15 cellular contexts compared by ENCODE assay signal in the genomic region with DNA sequence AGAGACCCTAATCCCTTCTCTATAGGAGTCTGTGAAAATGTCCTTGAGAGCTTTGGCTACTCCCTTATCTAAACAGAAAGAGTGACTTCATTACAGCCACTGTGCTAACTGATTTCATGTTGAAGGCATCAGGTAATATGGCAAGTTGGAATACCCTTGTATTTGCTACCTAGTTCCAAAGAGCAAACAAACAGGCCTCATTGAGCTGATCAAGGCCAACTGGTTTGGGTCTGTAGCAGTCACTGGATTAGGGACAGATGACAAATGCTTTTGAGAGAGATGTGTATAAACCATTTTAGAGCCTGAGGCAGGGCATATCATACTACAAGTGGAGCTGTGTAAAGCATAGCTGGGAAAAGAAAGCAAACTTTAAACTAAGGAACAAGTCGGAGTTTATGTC. TPM values are rescaled to one million over a fixed set of nuclear protein-coding genes. Genes with fewer than 3 reads are reported as not detected.
DNase-seq lines count a peak whose midpoint lies in the region; ATAC-seq and TF ChIP-seq lines count a peak whose summit lies in the region.
"Had no signal": no experiment of that assay in that cellular context is flagged by ENCODE, and none has a peak within 500 bp of the region (broad histone marks: within the 10 kb centered on the region; RNA-seq: fewer than 3 reads in every experiment).

No MANE protein-coding gene starts in this region.

- no peak overlapping the region for H3K4me3 ChIP-seq in body of pancreas
- H3K4me3 ChIP-seq: MG63 had no signal

- WGBS in body of pancreas, 2 donors, result 55 to 61% methylated on average over 1 of the region's 1 CpG

- POLR2A ChIA-PET in MCF 10A (lab: Yijun Ruan, JAX), result interaction anchor here (1.1 to 1.9 kb wide), 3 partner anchors 15 to 24 kb away, joined by 3 to 9 read pairs (median 3); no protein-coding TSS in a partner anchor

- no TSS peak for BruUV-seq in MCF 10A (replicated peaks; lab: Mats Ljungman, UMichigan)

- ATAC-seq in body of pancreas, result peak; percentile 35
- no peak for ATAC-seq in GM18520 (IDR thresholded peaks at IDR 0.05; ENCODE audit: unreplicated experiment)
- ATAC-seq in GM18868 (IDR thresholded peaks at IDR 0.05; ENCODE audit: unreplicated experiment), result no peak

- TF ChIP-seq POLR2A in body of pancreas (IDR thresholded peaks at IDR 0.05), result no peak

- peaks cover 0 to 2% (median 0%) of the 10 kb centered on the region in 3 donors for H3K9me3 ChIP-seq in body of pancreas

- no peak overlapping the region for H3K27ac Mint-ChIP-seq in MCF 10A (ENCODE audit: low read depth, unreplicated experiment)
- H3K27ac Mint-ChIP-seq: CD4-positive, alpha-beta memory T cell had no signal

- no peaks in the 10 kb centered on the region for H3K36me3 ChIP-seq in body of pancreas (replicated peaks in 1 of 2; ENCODE audit: insufficient read depth in 1 of 2, low read depth in 2 of 2)
- H3K36me3 ChIP-seq: BE2C, MG63 had no signal

- H3K4me1 Mint-ChIP-seq in MCF 10A (ENCODE audit: insufficient read depth, unreplicated experiment), result no peaks in the 10 kb centered on the region
- H3K4me1 Mint-ChIP-seq: CD4-positive, alpha-beta memory T cell had no signal

- no peak overlapping the region for H3K4me3 Mint-ChIP-seq in MCF 10A (ENCODE audit: unreplicated experiment)
- H3K4me3 Mint-ChIP-seq: CD4-positive, alpha-beta memory T cell had no signal

- no peaks in the 10 kb centered on the region for H3K27me3 ChIP-seq in body of pancreas
- H3K27me3 ChIP-seq: BE2C, MG63 had no signal

- peaks cover 7% of the 10 kb centered on the region for H3K36me3 Mint-ChIP-seq in MCF 10A (ENCODE audit: insufficient read depth, unreplicated experiment)

- peak; percentile 8 to 61 for DNase-seq in T47D (ENCODE audit: low read depth in 1 of 2, low spot score in 1 of 2)
- no peak for DNase-seq in MCF 10A (ENCODE audit: unreplicated experiment)
- DNase-seq in DMS53 (lab: John Stamatoyannopoulos, UW), result peak; percentile 43
- no peak for DNase-seq in body of pancreas
- DNase-seq in myocyte (ENCODE audit: low read depth), result peak; percentile 30
- DNase-seq in NCI-H2171 (lab: John Stamatoyannopoulos, UW), result no peak
- DNase-seq: BE2C; CD4-positive, alpha-beta memory T cell; MG63; NCI-H1048; NCI-H1436 treated with DMSO at 0.1 percent for 48 hours; NCI-H2029; SHP77 treated with DMSO at 0.1 percent for 48 hours had no signal

- CTCF ChIA-PET in MCF 10A (lab: Yijun Ruan, JAX), result interaction anchor here (0.5 to 1.5 kb wide), 4 partner anchors 22 to 869 kb away, joined by 3 to 5 read pairs (median 4); no protein-coding TSS in a partner anchor

- in situ Hi-C loops in T47D (cut with HindIII; ENCODE audit: low pct_unique_long_range_greater_than_20kb, low sequenced_read_pairs), result no loop called here

- intact Hi-C loops in MCF 10A (cut with micrococcal nuclease), result no loop called here
- intact Hi-C loops in body of pancreas (cut with DNase I), result no loop called here

- no peaks in the 10 kb centered on the region for H3K4me1 ChIP-seq in body of pancreas
- H3K4me1 ChIP-seq: BE2C had no signal

- no peaks in the 10 kb centered on the region for H3K9me3 Mint-ChIP-seq in MCF 10A (ENCODE audit: unreplicated experiment)

- no peaks in the 10 kb centered on the region for H3K27me3 Mint-ChIP-seq in MCF 10A (ENCODE audit: insufficient read depth, unreplicated experiment)

- no peak for TF ChIP-seq CTCF in MCF 10A (IDR thresholded peaks at IDR 0.05; ENCODE audit: unreplicated experiment)
- no peak for TF ChIP-seq CTCF in body of pancreas (IDR thresholded peaks at IDR 0.05)

- H3K27ac ChIP-seq in body of pancreas, result no peak overlapping the region

RNA-seq across cellular contexts. Expression of a gene that starts 22.9 kb away (rescaled TPM):
- 151 and 158 TPM in 2 replicates for total RNA-seq in MCF 10A (2022)
- total RNA-seq in body of pancreas, result 10 to 100 TPM; 44.2 to 70.3 TPM
- 122 and 170 TPM in 2 replicates for total RNA-seq in myocyte
- polyA plus RNA-seq in myocyte (2012), result 84.3 TPM

Comparison
In these comparisons a context has a peak if more than half of its experiments do, and no peak if none do; other contexts are left out.
1. DNase-seq: peak in T47D (2 of 2), DMS53 (single experiment) and myocyte (single experiment); none in MCF 10A (single experiment), body of pancreas (0 of 4) and NCI-H2171 (single experiment).